In genomic region chr2:173831312-173832229, GRCh38 we compare ENCODE assay signal across 15 cellular contexts.
DNase-seq lines count a peak whose midpoint lies in the region; ATAC-seq, FAIRE-seq and TF ChIP-seq lines count a peak whose summit lies in the region.
"Had no signal": no experiment of that assay in that cellular context is flagged by ENCODE, and none has a peak within 500 bp of the region (broad histone marks: within the 10 kb centered on the region; RNA-seq: fewer than 3 reads in every experiment).

No MANE protein-coding gene starts in this region.

- H3K27ac ChIP-seq in esophagus squamous epithelium (peak overlapping the region in 3 of 4 donors; percentile 35 to 71 (median 67)), HepG2 (ENCODE audit: extremely low read length, insufficient read depth, low read length) (no peak overlapping the region)

- TF ChIP-seq CTCF in esophagus squamous epithelium (IDR thresholded peaks at IDR 0.05) (no peak), HepG2 (CRISPR knock-in tag; IDR thresholded peaks at IDR 0.05) (no peak), HFFc6 (IDR thresholded peaks at IDR 0.05) (no peak)

- CTCF ChIA-PET in HepG2 (lab: Yijun Ruan, JAX; ENCODE audit: low intra/inter-chr PET ratio, low total read pairs), result no interaction called here

- peak; percentile 48 for ATAC-seq in HepG2

- no peak for TF ChIP-seq RAD21 in HepG2 (CRISPR knock-in tag; IDR thresholded peaks at IDR 0.05)

- DNase-seq in GM04504 (ENCODE audit: low read depth), result peak; percentile 52
- DNase-seq in esophagus squamous epithelium (lab: John Stamatoyannopoulos, UW), result no peak
- DNase-seq in HepG2 (ENCODE audit: low spot score), result no peak
- DNase-seq in smooth muscle cell of the brain vasculature (ENCODE audit: low read depth, low spot score), result peak; percentile 95
- DNase-seq in medulla oblongata (ENCODE audit: extremely low spot score), result no peak
- no peak for DNase-seq in H54 (ENCODE audit: insufficient read length, low spot score)
- DNase-seq in HFFc6, result no peak
- no peak for DNase-seq in GDM1 (lab: John Stamatoyannopoulos, UW)
- DNase-seq: activated T-cell treated with anti-CD3 and anti-CD28 coated beads, Interleukin-2, amount 50 U/mL, for 24 hours; DMS153; effector memory CD4-positive, alpha-beta T cell; KG1; naive B cell; NCI-H774; T-helper 2 cell had no signal

- H3K36me3 ChIP-seq in esophagus squamous epithelium (no peaks in the 10 kb centered on the region), HepG2 (replicated peaks in 1 of 2; ENCODE audit: control insufficient read depth in 1 of 2, insufficient read depth in 2 of 2, low read length in 2 of 2) (no peaks in the 10 kb centered on the region)

- no peak overlapping the region for H3K27ac Mint-ChIP-seq in HFFc6
- H3K27ac Mint-ChIP-seq: activated T-cell treated with anti-CD3 and anti-CD28 coated beads, Interleukin-2, amount 50 U/mL, for 24 hours; naive B cell had no signal

- H3K9ac ChIP-seq in HepG2 (ENCODE audit: insufficient read depth, low read depth, low read length), result no peak overlapping the region

- no peaks in the 10 kb centered on the region for H3K79me2 ChIP-seq in HepG2 (ENCODE audit: insufficient read depth, low read length)

- H3K36me3 Mint-ChIP-seq in HFFc6 (ENCODE audit: low read depth), result no peaks in the 10 kb centered on the region; the same call in 1 of the 2 replicates
- H3K36me3 Mint-ChIP-seq: naive B cell had no signal

- H3K4me2 ChIP-seq in HepG2 (ENCODE audit: low read depth, low read length), result no peak overlapping the region

- H3K27me3 Mint-ChIP-seq in HFFc6 (ENCODE audit: insufficient read depth), result peaks cover 50% of the 10 kb centered on the region

- TF ChIP-seq EP300 in HepG2 (IDR thresholded peaks at IDR 0.05; ENCODE audit: low read depth in 2 of 2, low read length in 2 of 2) (no peak), HepG2 (CRISPR knock-in tag; IDR thresholded peaks at IDR 0.05; ENCODE audit: borderline replicate concordance) (no peak)

- H3K9me3 Mint-ChIP-seq in HFFc6, result no peaks in the 10 kb centered on the region
- H3K9me3 Mint-ChIP-seq: activated T-cell treated with anti-CD3 and anti-CD28 coated beads, Interleukin-2, amount 50 U/mL, for 24 hours; naive B cell had no signal

- H4K20me1 ChIP-seq in HepG2 (ENCODE audit: insufficient read depth, low read length), result no peaks in the 10 kb centered on the region

- FAIRE-seq in HepG2 (lab: Jason Lieb, UNC) (no peak), H54 (lab: Jason Lieb, UNC) (no peak)

- no peaks in the 10 kb centered on the region for H3K4me1 Mint-ChIP-seq in HFFc6 (ENCODE audit: low read depth)
- H3K4me1 Mint-ChIP-seq: naive B cell had no signal

- BruUV-seq in HepG2 (replicated peaks; lab: Mats Ljungman, UMichigan), result no TSS peak

- no peak overlapping the region for H2AFZ ChIP-seq in HepG2 (ENCODE audit: low read length)

- no peaks in the 10 kb centered on the region for H3K27me3 ChIP-seq in esophagus squamous epithelium
- H3K27me3 ChIP-seq in HepG2 (ENCODE audit: control insufficient read depth in 1 of 2, insufficient read depth in 2 of 2, low read length in 2 of 2), result peaks cover 2 to 78% of the 10 kb centered on the region in 2 experiments; a peak in 4 of 5 replicates

- TF ChIP-seq POLR2A in esophagus squamous epithelium (IDR thresholded peaks at IDR 0.05), result no peak
- no peak for TF ChIP-seq POLR2A in HepG2 (IDR thresholded peaks at IDR 0.05; ENCODE audit: insufficient read depth in 1 of 2, low read depth in 2 of 2, low read length in 2 of 2)
- no peak for TF ChIP-seq POLR2A in H54 (IDR thresholded peaks at IDR 0.05; ENCODE audit: low read depth, low read length)

- WGBS in esophagus squamous epithelium, 2 donors, result 66 to 75% methylated on average over 7 of the region's 11 CpGs
- WGBS in HepG2 (ENCODE audit: low lambda C conversion rate), result 24% methylated on average over 9 of the region's 11 CpGs

- POLR2A ChIA-PET in HepG2 (lab: Yijun Ruan, JAX), result no interaction called here

- H3K4me1 ChIP-seq in esophagus squamous epithelium (peaks cover 3 to 44% (median 20%) of the 10 kb centered on the region in 3 donors), HepG2 (ENCODE audit: insufficient read depth, low read length) (no peaks in the 10 kb centered on the region)

- intact Hi-C loops in esophagus squamous epithelium (cut with DNase I) (no loop called here), HepG2 (cut with micrococcal nuclease; ENCODE audit: unreplicated experiment) (no loop called here)

- H3K4me3 Mint-ChIP-seq in HFFc6, result no peak overlapping the region
- H3K4me3 Mint-ChIP-seq: activated T-cell treated with anti-CD3 and anti-CD28 coated beads, Interleukin-2, amount 50 U/mL, for 24 hours; naive B cell had no signal

- no peak overlapping the region for H3K4me3 ChIP-seq in esophagus squamous epithelium
- no peak overlapping the region for H3K4me3 ChIP-seq in HepG2 (replicated peaks in 1 of 3; ENCODE audit: insufficient read depth in 1 of 3, low read depth in 2 of 3, low read length in 3 of 3)

- in situ Hi-C loops in HepG2 (cut with HindIII; ENCODE audit: extremely low pct_ligation_motif_present, low pct_unique_long_range_greater_than_20kb), result no loop called here

- H3K9me3 ChIP-seq in esophagus squamous epithelium (no peaks in the 10 kb centered on the region), HepG2 (ENCODE audit: low read length) (no peaks in the 10 kb centered on the region)

TF ChIP-seq in HepG2, 621 proteins besides CTCF, POLR2A, EP300 and RAD21:
- TF ChIP-seq ZKSCAN5 (CRISPR knock-in tag; IDR thresholded peaks at IDR 0.05) (no peak), ZNF232 (CRISPR knock-in tag; IDR thresholded peaks at IDR 0.05; ENCODE audit: borderline replicate concordance) (no peak), ZNF776 (CRISPR knock-in tag; IDR thresholded peaks at IDR 0.05) (no peak), ZBTB44 (CRISPR knock-in tag; IDR thresholded peaks at IDR 0.05) (no peak), ZNF121 (CRISPR knock-in tag; IDR thresholded peaks at IDR 0.05) (no peak), PHF20 (CRISPR knock-in tag; IDR thresholded peaks at IDR 0.05) (no peak), ZNF652 (CRISPR knock-in tag; IDR thresholded peaks at IDR 0.05; ENCODE audit: borderline replicate concordance, low read depth) (no peak), NPAS2 (CRISPR knock-in tag; IDR thresholded peaks at IDR 0.05; ENCODE audit: borderline replicate concordance) (no peak), E2F5 (CRISPR knock-in tag; conservative IDR thresholded peaks at IDR 0.05) (no peak)
TF ChIP-seq in HepG2: peak in this region for 0.

Comparison
In these comparisons a context has a peak if more than half of its experiments do, and no peak if none do; other contexts are left out.
1. DNase-seq: peak in GM04504 (single experiment) and smooth muscle cell of the brain vasculature (single experiment); none in esophagus squamous epithelium (single experiment), HepG2 (single experiment), medulla oblongata (single experiment), H54 (single experiment), HFFc6 (single experiment) and GDM1 (single experiment).